17 cellular contexts compared by ENCODE assay signal in genomic region chr14:89352976-89353817, GRCh38.
DNase-seq lines count a peak whose midpoint lies in the region; ATAC-seq and TF ChIP-seq lines count a peak whose summit lies in the region.
"Had no signal": no experiment of that assay in that cellular context is flagged by ENCODE, and none has a peak within 500 bp of the region (broad histone marks: within the 10 kb centered on the region; RNA-seq: fewer than 3 reads in every experiment).

No MANE protein-coding gene starts in this region.

- H3K9me3 ChIP-seq in RWPE2 (ENCODE audit: severe bottlenecking) = no peaks in the 10 kb centered on the region
- H3K9me3 ChIP-seq: SJCRH30 had no signal

- peak overlapping the region; percentile 64 for H3K27ac Mint-ChIP-seq in activated CD4-positive, alpha-beta memory T cell treated with anti-CD3 and anti-CD28 coated beads for 36 hours
- no peak overlapping the region for H3K27ac Mint-ChIP-seq in activated CD4-positive, alpha-beta memory T cell treated with anti-CD3 and anti-CD28 coated beads, Interleukin-2, amount 10 ng/mL, durations not matched to agents 7 days and 5 days
- peak overlapping the region; percentile 80 for H3K27ac Mint-ChIP-seq in endothelial cell (ENCODE audit: unreplicated experiment)
- peak overlapping the region; percentile 98 for H3K27ac Mint-ChIP-seq in stimulated activated effector memory CD8-positive, alpha-beta T cell treated with anti-CD3 and anti-CD28 coated beads, Interleukin-12 subunit alpha, Interleukin-12 subunit beta, amount 100 ng/mL, for 72 hours
- H3K27ac Mint-ChIP-seq: HFFc6 had no signal

- no peaks in the 10 kb centered on the region for H3K9me3 Mint-ChIP-seq in activated CD4-positive, alpha-beta memory T cell treated with anti-CD3 and anti-CD28 coated beads for 36 hours
- H3K9me3 Mint-ChIP-seq in activated CD4-positive, alpha-beta memory T cell treated with anti-CD3 and anti-CD28 coated beads, Interleukin-2, amount 10 ng/mL, durations not matched to agents 7 days and 5 days = peaks cover 3% of the 10 kb centered on the region
- no peaks in the 10 kb centered on the region for H3K9me3 Mint-ChIP-seq in endothelial cell (ENCODE audit: unreplicated experiment)
- H3K9me3 Mint-ChIP-seq in stimulated activated effector memory CD8-positive, alpha-beta T cell treated with anti-CD3 and anti-CD28 coated beads, Interleukin-12 subunit alpha, Interleukin-12 subunit beta, amount 100 ng/mL, for 72 hours = no peaks in the 10 kb centered on the region
- H3K9me3 Mint-ChIP-seq: HFFc6 had no signal

- H3K27me3 ChIP-seq in RWPE2 (ENCODE audit: insufficient read depth, poor library complexity, severe bottlenecking) = no peaks in the 10 kb centered on the region
- H3K27me3 ChIP-seq: foreskin keratinocyte, SJCRH30 had no signal

- TF ChIP-seq CTCF in RWPE2 (IDR thresholded peaks at IDR 0.05; ENCODE audit: poor library complexity, severe bottlenecking) = no peak
- TF ChIP-seq CTCF in endothelial cell (IDR thresholded peaks at IDR 0.05; ENCODE audit: unreplicated experiment) = no peak

- no peaks in the 10 kb centered on the region for H3K27me3 Mint-ChIP-seq in activated CD4-positive, alpha-beta memory T cell treated with anti-CD3 and anti-CD28 coated beads for 36 hours
- no peaks in the 10 kb centered on the region for H3K27me3 Mint-ChIP-seq in activated CD4-positive, alpha-beta memory T cell treated with anti-CD3 and anti-CD28 coated beads, Interleukin-2, amount 10 ng/mL, durations not matched to agents 7 days and 5 days
- H3K27me3 Mint-ChIP-seq in endothelial cell (ENCODE audit: unreplicated experiment) = peaks cover 2% of the 10 kb centered on the region

- POLR2A ChIA-PET in activated CD4-positive, alpha-beta memory T cell treated with anti-CD3 and anti-CD28 coated beads for 36 hours (lab: Charles Lee) = interaction anchor here (1.1 kb wide), 1 partner anchor 10 kb away, joined by 3 read pairs; no protein-coding TSS in a partner anchor
- POLR2A ChIA-PET in activated CD4-positive, alpha-beta memory T cell treated with anti-CD3 and anti-CD28 coated beads, Interleukin-2, amount 10 ng/mL, durations not matched to agents 7 days and 5 days (lab: Charles Lee) = interaction anchor here (0.6 to 1.3 kb wide), 4 partner anchors 12 to 155 kb away, joined by 3 to 8 read pairs (median 3); no protein-coding TSS in a partner anchor

- H3K27ac ChIP-seq in RWPE2 (ENCODE audit: poor library complexity, severe bottlenecking) = no peak overlapping the region
- H3K27ac ChIP-seq: foreskin keratinocyte, SJCRH30 had no signal

- peaks cover 17% of the 10 kb centered on the region for H3K36me3 ChIP-seq in RWPE2 (ENCODE audit: low read depth)
- H3K36me3 ChIP-seq: SJCRH30 had no signal

- no peak for DNase-seq in activated CD4-positive, alpha-beta memory T cell treated with anti-CD3 and anti-CD28 coated beads for 36 hours
- no peak for DNase-seq in activated CD4-positive, alpha-beta memory T cell treated with anti-CD3 and anti-CD28 coated beads, Interleukin-2, amount 10 ng/mL, durations not matched to agents 7 days and 5 days
- no peak for DNase-seq in RWPE2 (ENCODE audit: low spot score)
- no peak for DNase-seq in endothelial cell (ENCODE audit: low spot score)
- no peak for DNase-seq in stimulated activated effector memory CD8-positive, alpha-beta T cell treated with anti-CD3 and anti-CD28 coated beads, Interleukin-12 subunit alpha, Interleukin-12 subunit beta, amount 100 ng/mL, for 72 hours (ENCODE audit: low spot score in 2 of 2)
- DNase-seq in cardiac septum (ENCODE audit: low spot score) = no peak
- DNase-seq: activated gamma-delta T cell, cortex of kidney, EL, foreskin keratinocyte, HFFc6, NCI-H187, SJCRH30 had no signal

- intact Hi-C loops in activated CD4-positive, alpha-beta memory T cell treated with anti-CD3 and anti-CD28 coated beads for 36 hours (cut with micrococcal nuclease) = no loop called here
- intact Hi-C loops in cardiac septum (cut with DNase I) = no loop called here

- peaks cover 19% of the 10 kb centered on the region for H3K36me3 Mint-ChIP-seq in activated CD4-positive, alpha-beta memory T cell treated with anti-CD3 and anti-CD28 coated beads for 36 hours
- peaks cover 38% of the 10 kb centered on the region for H3K36me3 Mint-ChIP-seq in activated CD4-positive, alpha-beta memory T cell treated with anti-CD3 and anti-CD28 coated beads, Interleukin-2, amount 10 ng/mL, durations not matched to agents 7 days and 5 days (ENCODE audit: low read depth)
- H3K36me3 Mint-ChIP-seq in endothelial cell (ENCODE audit: low read depth, unreplicated experiment) = peaks cover 17% of the 10 kb centered on the region
- peaks cover 42% of the 10 kb centered on the region for H3K36me3 Mint-ChIP-seq in stimulated activated effector memory CD8-positive, alpha-beta T cell treated with anti-CD3 and anti-CD28 coated beads, Interleukin-12 subunit alpha, Interleukin-12 subunit beta, amount 100 ng/mL, for 72 hours

- CTCF ChIA-PET in activated CD4-positive, alpha-beta memory T cell treated with anti-CD3 and anti-CD28 coated beads for 36 hours (lab: Charles Lee) = no interaction called here
- CTCF ChIA-PET in activated CD4-positive, alpha-beta memory T cell treated with anti-CD3 and anti-CD28 coated beads, Interleukin-2, amount 10 ng/mL, durations not matched to agents 7 days and 5 days (lab: Charles Lee) = interaction anchor here (1.6 kb wide), 1 partner anchor 12 kb away, joined by 4 read pairs; no protein-coding TSS in a partner anchor

- no peak overlapping the region for H3K4me3 Mint-ChIP-seq in activated CD4-positive, alpha-beta memory T cell treated with anti-CD3 and anti-CD28 coated beads for 36 hours
- no peak overlapping the region for H3K4me3 Mint-ChIP-seq in activated CD4-positive, alpha-beta memory T cell treated with anti-CD3 and anti-CD28 coated beads, Interleukin-2, amount 10 ng/mL, durations not matched to agents 7 days and 5 days
- H3K4me3 Mint-ChIP-seq in endothelial cell (ENCODE audit: unreplicated experiment) = no peak overlapping the region
- H3K4me3 Mint-ChIP-seq in stimulated activated effector memory CD8-positive, alpha-beta T cell treated with anti-CD3 and anti-CD28 coated beads, Interleukin-12 subunit alpha, Interleukin-12 subunit beta, amount 100 ng/mL, for 72 hours = no peak overlapping the region
- H3K4me3 Mint-ChIP-seq: HFFc6 had no signal

- H3K4me1 ChIP-seq in RWPE2 (ENCODE audit: insufficient read depth, poor library complexity, severe bottlenecking) = peaks cover 3% of the 10 kb centered on the region
- H3K4me1 ChIP-seq: foreskin keratinocyte had no signal

- H3K4me3 ChIP-seq in RWPE2 (ENCODE audit: severe bottlenecking) = no peak overlapping the region
- H3K4me3 ChIP-seq: SJCRH30, smooth muscle cell had no signal

- ATAC-seq in RWPE2 (ENCODE audit: low read depth) (0 out of 3 replicates have a peak, but pooled peaks have one; percentile 21), GM21576 (IDR thresholded peaks at IDR 0.05; ENCODE audit: unreplicated experiment) (no peak), HG03280 (IDR thresholded peaks at IDR 0.05; ENCODE audit: unreplicated experiment) (no peak)
- no peak for ATAC-seq in stimulated activated effector memory CD8-positive, alpha-beta T cell treated with anti-CD3 and anti-CD28 coated beads, Interleukin-12 subunit alpha, Interleukin-12 subunit beta, amount 100 ng/mL, for 72 hours
- ATAC-seq: activated CD4-positive, CD25-positive, alpha-beta regulatory T cell treated with anti-CD3 and anti-CD28 coated beads, Interleukin-2, amount 50 U/mL, for 24 hours; foreskin keratinocyte had no signal

- peaks cover 46% of the 10 kb centered on the region for H3K4me1 Mint-ChIP-seq in activated CD4-positive, alpha-beta memory T cell treated with anti-CD3 and anti-CD28 coated beads for 36 hours (ENCODE audit: low read depth)
- peaks cover 42% of the 10 kb centered on the region for H3K4me1 Mint-ChIP-seq in activated CD4-positive, alpha-beta memory T cell treated with anti-CD3 and anti-CD28 coated beads, Interleukin-2, amount 10 ng/mL, durations not matched to agents 7 days and 5 days
- H3K4me1 Mint-ChIP-seq in endothelial cell (ENCODE audit: unreplicated experiment) = peaks cover 47% of the 10 kb centered on the region
- peaks cover 58% of the 10 kb centered on the region for H3K4me1 Mint-ChIP-seq in stimulated activated effector memory CD8-positive, alpha-beta T cell treated with anti-CD3 and anti-CD28 coated beads, Interleukin-12 subunit alpha, Interleukin-12 subunit beta, amount 100 ng/mL, for 72 hours
